1 cellular context compared by ENCODE assay signal in genomic region chr20:51306521-51307358, GRCh38.
TF ChIP-seq lines count a peak whose summit lies in the region.

No MANE protein-coding gene starts in this region.

TF ChIP-seq in HepG2, 621 proteins besides CTCF, POLR2A, EP300 and RAD21 (continued from another document and continues in another):
- no peak for TF ChIP-seq FOXO4 (CRISPR knock-in tag; conservative IDR thresholded peaks at IDR 0.05)
- peak; percentile 97 for TF ChIP-seq KDM3A (CRISPR knock-in tag; IDR thresholded peaks at IDR 0.05; ENCODE audit: low read depth)
- no peak for TF ChIP-seq WIZ (CRISPR knock-in tag; IDR thresholded peaks at IDR 0.05)
- no peak for TF ChIP-seq HMG20B (CRISPR knock-in tag; conservative IDR thresholded peaks at IDR 0.05)
- no peak for TF ChIP-seq ZNF138 (CRISPR knock-in tag; IDR thresholded peaks at IDR 0.05; ENCODE audit: low read depth)
- no peak for TF ChIP-seq GABPA (IDR thresholded peaks at IDR 0.05; ENCODE audit: low read depth, low read length)
- no peak for TF ChIP-seq GABPA (CRISPR knock-in tag; IDR thresholded peaks at IDR 0.05; ENCODE audit: low read depth)
- TF ChIP-seq ZBTB40 (IDR thresholded peaks at IDR 0.05), result no peak
- peak; percentile 62; the same call in 1 of the 2 replicates for TF ChIP-seq ZBTB40 (CRISPR knock-in tag; IDR thresholded peaks at IDR 0.05)
- TF ChIP-seq ZNF460 (CRISPR knock-in tag; IDR thresholded peaks at IDR 0.05; ENCODE audit: borderline replicate concordance), result no peak
- TF ChIP-seq CENPBD1 (CRISPR knock-in tag; IDR thresholded peaks at IDR 0.05; ENCODE audit: borderline replicate concordance, low read depth), result no peak
- no peak for TF ChIP-seq ZNF879 (CRISPR knock-in tag; IDR thresholded peaks at IDR 0.05)
- TF ChIP-seq CERS6 (CRISPR knock-in tag; IDR thresholded peaks at IDR 0.05), result no peak
- no peak for TF ChIP-seq TCF7 (IDR thresholded peaks at IDR 0.05; ENCODE audit: low read depth)
- TF ChIP-seq MXD1 (CRISPR knock-in tag; IDR thresholded peaks at IDR 0.05), result 0 out of 2 replicates have a peak, but pooled peaks have one; percentile 51
- no peak for TF ChIP-seq ATF4 (CRISPR knock-in tag; IDR thresholded peaks at IDR 0.05)
- TF ChIP-seq GPBP1L1 (CRISPR knock-in tag; IDR thresholded peaks at IDR 0.05), result no peak
- TF ChIP-seq ZNF431 (CRISPR knock-in tag; IDR thresholded peaks at IDR 0.05; ENCODE audit: borderline replicate concordance, low read depth), result no peak
- no peak for TF ChIP-seq MED13 (CRISPR knock-in tag; IDR thresholded peaks at IDR 0.05)
- TF ChIP-seq ZNF282 (IDR thresholded peaks at IDR 0.05; ENCODE audit: partially characterized antibody), result no peak
- TF ChIP-seq CREB3 (CRISPR knock-in tag; IDR thresholded peaks at IDR 0.05), result no peak
- no peak; the same call in 1 of the 2 replicates for TF ChIP-seq ZNF572 (CRISPR knock-in tag; IDR thresholded peaks at IDR 0.05)
- no peak for TF ChIP-seq SIN3A (IDR thresholded peaks at IDR 0.05; ENCODE audit: borderline replicate concordance, low read depth, low read length)
- TF ChIP-seq KLF16 (CRISPR knock-in tag; IDR thresholded peaks at IDR 0.05), result 0 out of 4 replicates have a peak, but pooled peaks of 1 of the 2 experiments have one; percentile 36
- no peak for TF ChIP-seq FOXJ3 (CRISPR knock-in tag; IDR thresholded peaks at IDR 0.05; ENCODE audit: borderline replicate concordance)
- TF ChIP-seq MBNL3 (CRISPR knock-in tag; conservative IDR thresholded peaks at IDR 0.05), result no peak
- TF ChIP-seq POGZ (CRISPR knock-in tag; IDR thresholded peaks at IDR 0.05), result no peak
- no peak; the same call in 1 of the 2 replicates for TF ChIP-seq ZNF563 (CRISPR knock-in tag; IDR thresholded peaks at IDR 0.05)
- no peak for TF ChIP-seq PRMT3 (CRISPR knock-in tag; IDR thresholded peaks at IDR 0.05; ENCODE audit: borderline replicate concordance, low read depth)
- 0 out of 2 replicates have a peak, but pooled peaks have one; percentile 37 for TF ChIP-seq PHF8 (CRISPR knock-in tag; IDR thresholded peaks at IDR 0.05)
- no peak for TF ChIP-seq HOXD1 (CRISPR knock-in tag; IDR thresholded peaks at IDR 0.05)
- TF ChIP-seq IRF9 (CRISPR knock-in tag; IDR thresholded peaks at IDR 0.05; ENCODE audit: borderline replicate concordance), result peak; percentile 71; the same call in 1 of the 2 replicates
- no peak for TF ChIP-seq SNAI1 (CRISPR knock-in tag; IDR thresholded peaks at IDR 0.05; ENCODE audit: borderline replicate concordance)
- TF ChIP-seq CHCHD3 (CRISPR knock-in tag; IDR thresholded peaks at IDR 0.05), result no peak
- TF ChIP-seq RFX1 (IDR thresholded peaks at IDR 0.05), result no peak
- no peak for TF ChIP-seq ZNF775 (CRISPR knock-in tag; IDR thresholded peaks at IDR 0.05; ENCODE audit: borderline replicate concordance)
- peak; percentile 74; the same call in 1 of the 2 replicates for TF ChIP-seq ZNF547 (CRISPR knock-in tag; IDR thresholded peaks at IDR 0.05)
- no peak for TF ChIP-seq ZC3H13 (CRISPR knock-in tag; IDR thresholded peaks at IDR 0.05)
- 0 out of 2 replicates have a peak, but pooled peaks have one; percentile 8 for TF ChIP-seq ZBTB33 (CRISPR knock-in tag; IDR thresholded peaks at IDR 0.05)
- TF ChIP-seq ZNF7 (CRISPR knock-in tag; IDR thresholded peaks at IDR 0.05), result no peak
- TF ChIP-seq POLR2AphosphoS2 (IDR thresholded peaks at IDR 0.05; ENCODE audit: low read depth, low read length), result no peak
- no peak for TF ChIP-seq E2F5 (CRISPR knock-in tag; conservative IDR thresholded peaks at IDR 0.05)
